Comparison of ENCODE assay signal across 8 cellular contexts in genomic region chr4:99950913-99951254, GRCh38. TPM values are rescaled to one million over a fixed set of nuclear protein-coding genes. Genes with fewer than 3 reads are reported as not detected.
DNase-seq lines count a peak whose midpoint lies in the region; ATAC-seq and TF ChIP-seq lines count a peak whose summit lies in the region.

No MANE protein-coding gene starts in this region.

- H3K27me3 Mint-ChIP-seq in Calu3 (ENCODE audit: unreplicated experiment) (no peaks in the 10 kb centered on the region), chondrocyte (ENCODE audit: low read depth) (no peaks in the 10 kb centered on the region)
- no peaks in the 10 kb centered on the region for H3K27me3 Mint-ChIP-seq in T-helper 2 cell treated with Interferon-gamma antibody and Interleukin-4, amounts not matched to agents 5 μg/mL and 100 μg/mL, for 36 hours (ENCODE audit: low read depth)

- no peak overlapping the region for H3K27ac Mint-ChIP-seq in Calu3 (ENCODE audit: unreplicated experiment)
- no peak overlapping the region for H3K27ac Mint-ChIP-seq in T-helper 2 cell treated with Interferon-gamma antibody and Interleukin-4, amounts not matched to agents 5 μg/mL and 100 μg/mL, for 36 hours
- H3K27ac Mint-ChIP-seq in chondrocyte (ENCODE audit: unreplicated experiment) = no peak overlapping the region

- no peak for TF ChIP-seq POLR2A in gastrocnemius medialis (IDR thresholded peaks at IDR 0.05)

- ATAC-seq in RWPE2 (ENCODE audit: low read depth) (no peak), foreskin keratinocyte (no peak), gastrocnemius medialis (no peak), HG03108 (IDR thresholded peaks at IDR 0.05; ENCODE audit: unreplicated experiment) (no peak)

- H3K4me3 ChIP-seq in RWPE2 (ENCODE audit: severe bottlenecking) (peak overlapping the region; percentile 91), gastrocnemius medialis (peak overlapping the region; percentile 84 to 95 (median 89))

- H3K9me3 ChIP-seq in RWPE2 (ENCODE audit: severe bottlenecking) (no peaks in the 10 kb centered on the region), gastrocnemius medialis (no peaks in the 10 kb centered on the region)

- H3K4me3 Mint-ChIP-seq in Calu3 (ENCODE audit: low read depth, unreplicated experiment) = no peak overlapping the region
- no peak overlapping the region for H3K4me3 Mint-ChIP-seq in T-helper 2 cell treated with Interferon-gamma antibody and Interleukin-4, amounts not matched to agents 5 μg/mL and 100 μg/mL, for 36 hours
- no peak overlapping the region for H3K4me3 Mint-ChIP-seq in chondrocyte (ENCODE audit: unreplicated experiment)

- H3K4me1 Mint-ChIP-seq in Calu3 (ENCODE audit: low read depth, unreplicated experiment) (no peaks in the 10 kb centered on the region), chondrocyte (ENCODE audit: low read depth) (peaks cover 16% of the 10 kb centered on the region)
- H3K4me1 Mint-ChIP-seq in T-helper 2 cell treated with Interferon-gamma antibody and Interleukin-4, amounts not matched to agents 5 μg/mL and 100 μg/mL, for 36 hours (ENCODE audit: low read depth) = peaks cover 16% of the 10 kb centered on the region

- TSS peak; percentile 55 for BruUV-seq in Calu3 (replicated peaks; lab: Mats Ljungman, UMichigan)

- H3K4me1 ChIP-seq in RWPE2 (ENCODE audit: insufficient read depth, poor library complexity, severe bottlenecking) = peaks cover 19% of the 10 kb centered on the region
- peaks cover 12% of the 10 kb centered on the region for H3K4me1 ChIP-seq in foreskin keratinocyte
- peaks cover 20 to 26% of the 10 kb centered on the region in 2 donors for H3K4me1 ChIP-seq in gastrocnemius medialis

- H3K27ac ChIP-seq in RWPE2 (ENCODE audit: poor library complexity, severe bottlenecking) = peak overlapping the region; percentile 91
- peak overlapping the region; percentile 5 for H3K27ac ChIP-seq in foreskin keratinocyte
- H3K27ac ChIP-seq in gastrocnemius medialis = peak overlapping the region; percentile 96 to 98 (median 98)

- H3K9me3 Mint-ChIP-seq in Calu3 (ENCODE audit: low read depth, unreplicated experiment) (no peaks in the 10 kb centered on the region), chondrocyte (ENCODE audit: low read depth) (peaks cover 2% of the 10 kb centered on the region)
- H3K9me3 Mint-ChIP-seq in T-helper 2 cell treated with Interferon-gamma antibody and Interleukin-4, amounts not matched to agents 5 μg/mL and 100 μg/mL, for 36 hours = peaks cover 2% of the 10 kb centered on the region

- no peaks in the 10 kb centered on the region for H3K27me3 ChIP-seq in RWPE2 (ENCODE audit: insufficient read depth, poor library complexity, severe bottlenecking)
- H3K27me3 ChIP-seq in foreskin keratinocyte = no peaks in the 10 kb centered on the region
- H3K27me3 ChIP-seq in gastrocnemius medialis = no peaks in the 10 kb centered on the region

- intact Hi-C loops in Calu3 (cut with micrococcal nuclease; ENCODE audit: unreplicated experiment) = no loop called here
- intact Hi-C loops in gastrocnemius medialis (cut with DNase I; ENCODE audit: low total_unique reads) = loop anchor here (1.0 to 10.0 kb wide), 4 partner anchors 296 to 1690 kb away; partner anchors contain the start of genes ADH1B, C4orf54 and RAP1GDS1

- H3K36me3 Mint-ChIP-seq in Calu3 (ENCODE audit: insufficient read depth, unreplicated experiment) (peaks cover 21% of the 10 kb centered on the region), chondrocyte (ENCODE audit: low read depth) (peaks cover 2% of the 10 kb centered on the region)
- peaks cover 16% of the 10 kb centered on the region for H3K36me3 Mint-ChIP-seq in T-helper 2 cell treated with Interferon-gamma antibody and Interleukin-4, amounts not matched to agents 5 μg/mL and 100 μg/mL, for 36 hours (ENCODE audit: low read depth)

- in situ Hi-C loops in gastrocnemius medialis (cut with MboI; ENCODE audit: low sequenced_read_pairs in 4 of 4) = loop anchor here in 2 of 4 donors (10.0 to 25.0 kb wide), 2 partner anchors 56 to 389 kb away; partner anchors contain the start of genes LAMTOR3 (in 1 of the 2), MTTP (in 1 of the 2) and TRMT10A (in 1 of the 2)

- H3K36me3 ChIP-seq in RWPE2 (ENCODE audit: low read depth) (peaks cover 25% of the 10 kb centered on the region), gastrocnemius medialis (peaks cover 0 to 13% of the 10 kb centered on the region in 2 donors)

- TF ChIP-seq CTCF in Calu3 (IDR thresholded peaks at IDR 0.05; ENCODE audit: unreplicated experiment) (no peak), RWPE2 (IDR thresholded peaks at IDR 0.05; ENCODE audit: poor library complexity, severe bottlenecking) (no peak), foreskin keratinocyte (conservative IDR thresholded peaks at IDR 0.05) (no peak), gastrocnemius medialis (IDR thresholded peaks at IDR 0.05 in 4 of 5, conservative IDR thresholded peaks at IDR 0.05 in 1 of 5) (no peak), chondrocyte (IDR thresholded peaks at IDR 0.05) (no peak)

- CTCF ChIA-PET in Calu3 (lab: Charles Lee) = interaction anchor here (0.9 kb wide), 1 partner anchor 10 kb away, joined by 3 read pairs; no protein-coding TSS in a partner anchor

- DNase-seq in Calu3 = no peak
- DNase-seq in RWPE2 (ENCODE audit: low spot score) = no peak
- no peak for DNase-seq in foreskin keratinocyte
- no peak for DNase-seq in gastrocnemius medialis
- DNase-seq in NK-92 (lab: John Stamatoyannopoulos, UW; ENCODE audit: unreplicated experiment) = no peak
- DNase-seq in T-helper 2 cell treated with Interferon-gamma antibody and Interleukin-4, amounts not matched to agents 5 μg/mL and 100 μg/mL, for 36 hours (ENCODE audit: low spot score) = no peak
- DNase-seq in chondrocyte (ENCODE audit: low spot score) = no peak

RNA-seq across cellular contexts. Expression of gene H2AZ1, which starts 0.8 kb away (rescaled TPM):
- total RNA-seq in Calu3 (2022) (351 and 380 TPM in 2 replicates), foreskin keratinocyte (868 and 948 TPM in 2 replicates), gastrocnemius medialis (100 to 1,000 TPM; 176 to 316 (median 193) TPM), chondrocyte (157 to 209 TPM (median 198 TPM) in 3 replicates)
- 1,114 and 1,268 TPM in 2 replicates for polyA plus RNA-seq in foreskin keratinocyte

RNA-seq across cellular contexts. Expression of gene DNAJB14, which starts 4.5 kb away (rescaled TPM):
- 33.0 and 35.4 TPM in 2 replicates for total RNA-seq in Calu3 (2022)
- total RNA-seq in foreskin keratinocyte = 21.7 and 22.3 TPM in 2 replicates
- polyA plus RNA-seq in foreskin keratinocyte = 4.0 and 5.4 TPM in 2 replicates
- 10 to 100 TPM; 14.2 to 26.9 (median 15.2) TPM for total RNA-seq in gastrocnemius medialis
- total RNA-seq in chondrocyte = 57.6 to 59.9 TPM (median 57.9 TPM) in 3 replicates

RNA-seq across cellular contexts. Expression of gene LAMTOR3, which starts 56.7 kb away (rescaled TPM):
- 19.2 and 21.5 TPM in 2 replicates for total RNA-seq in Calu3 (2022)
- total RNA-seq in foreskin keratinocyte = 34.4 and 41.2 TPM in 2 replicates
- polyA plus RNA-seq in foreskin keratinocyte = 36.4 and 37.0 TPM in 2 replicates
- total RNA-seq in gastrocnemius medialis = 10 to 100 TPM; 20.8 to 31.1 (median 28.9) TPM
- 34.2 to 38.8 TPM (median 36.2 TPM) in 3 replicates for total RNA-seq in chondrocyte

Comparison
In these comparisons a context has a peak if more than half of its experiments do, and no peak if none do; other contexts are left out.
1. H3K27ac ChIP-seq: peak in every context shown above with its lines; median percentile 98 in gastrocnemius medialis; 91 in RWPE2; 5 in foreskin keratinocyte.